ENCODE assay signal across 9 cellular contexts in the genomic region with DNA sequence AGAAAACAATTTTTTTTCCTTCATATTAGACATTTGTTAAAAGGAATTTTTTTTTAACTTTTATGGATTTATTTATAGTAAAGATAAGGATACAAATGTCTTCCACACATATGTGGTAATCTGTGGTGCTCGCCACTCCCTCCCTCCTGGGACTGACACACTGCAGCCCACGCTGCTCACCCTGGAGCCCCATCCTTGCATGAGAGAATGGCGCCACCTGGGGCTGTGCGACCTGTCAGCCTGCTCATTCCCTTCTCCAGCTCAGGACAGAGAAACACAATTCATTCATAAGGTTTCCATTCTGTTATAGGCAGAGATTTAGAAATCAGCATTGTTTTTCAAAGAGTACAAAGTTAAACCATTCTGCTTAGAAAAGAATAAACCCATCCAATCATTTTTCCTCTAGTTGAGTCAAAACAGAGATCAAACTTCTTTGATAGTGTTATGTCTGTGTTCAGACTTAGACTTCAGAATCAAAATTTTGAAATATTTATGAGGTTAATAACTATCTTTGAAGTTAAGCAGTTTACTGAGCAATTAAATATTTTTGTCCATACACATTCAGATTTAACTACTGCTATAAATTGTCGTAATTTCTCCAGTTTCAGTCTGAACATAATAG. TPM values are rescaled to one million over a fixed set of nuclear protein-coding genes. Genes with fewer than 3 reads are reported as not detected.
DNase-seq lines count a peak whose midpoint lies in the region; FAIRE-seq and TF ChIP-seq lines count a peak whose summit lies in the region.
"Had no signal": no experiment of that assay in that cellular context is flagged by ENCODE, and none has a peak within 500 bp of the region (broad histone marks: within the 10 kb centered on the region; RNA-seq: fewer than 3 reads in every experiment).

No MANE protein-coding gene starts in this region.

- H3K27ac ChIP-seq in KMS-11 (no peak overlapping the region), parathyroid adenoma (no peak overlapping the region), kidney (ENCODE audit: low read depth in 2 of 2, low read length in 2 of 2) (no peak overlapping the region)

- no peaks in the 10 kb centered on the region for H4K20me1 ChIP-seq in KMS-11 (ENCODE audit: insufficient read depth)

- DNase-seq in Daoy (ENCODE audit: low read depth) (peak; percentile 40), fibroblast of peridontal ligament (ENCODE audit: extremely low read depth) (peak; percentile 43), SKM-1 (lab: John Stamatoyannopoulos, UW; ENCODE audit: unreplicated experiment) (no peak), kidney (no peak), DMS79 (lab: John Stamatoyannopoulos, UW) (no peak)
- peak; percentile 5 to 18 for DNase-seq in activated CD4-positive, alpha-beta T cell treated with anti-CD3 and anti-CD28 coated beads for 4 hours

- intact Hi-C loops in kidney (cut with DNase I): no loop called here

- no peak for FAIRE-seq in kidney (lab: Jason Lieb, UNC)

- peaks cover 6% of the 10 kb centered on the region; the same call in 1 of the 2 replicates for H3K79me2 ChIP-seq in KMS-11 (ENCODE audit: insufficient read depth, low read depth)
- no peaks in the 10 kb centered on the region for H3K79me2 ChIP-seq in parathyroid adenoma

- peak; percentile 57 for TF ChIP-seq CTCF in KMS-11 (conservative IDR thresholded peaks at IDR 0.05; ENCODE audit: low read depth, low read length)
- peak; percentile 24 for TF ChIP-seq CTCF in parathyroid adenoma (IDR thresholded peaks at IDR 0.05)
- no peak for TF ChIP-seq CTCF in kidney (IDR thresholded peaks at IDR 0.05; ENCODE audit: borderline replicate concordance, extremely low read depth, insufficient read depth)

- H3K4me1 ChIP-seq in KMS-11 (ENCODE audit: low read depth, poor library complexity, severe bottlenecking) (peaks cover 54% of the 10 kb centered on the region), parathyroid adenoma (peaks cover 3% of the 10 kb centered on the region), kidney (ENCODE audit: control insufficient read depth in 1 of 2, insufficient read depth in 1 of 2, low read depth in 1 of 2, low read length in 2 of 2) (peaks cover 0 to 5% of the 10 kb centered on the region in 2 donors)

- H3K36me3 ChIP-seq in KMS-11 (ENCODE audit: insufficient read depth) (no peaks in the 10 kb centered on the region; the same call in 1 of the 2 replicates), parathyroid adenoma (ENCODE audit: control insufficient read depth, insufficient read depth, low read length) (no peaks in the 10 kb centered on the region), kidney (ENCODE audit: control insufficient read depth in 1 of 2, insufficient read depth in 2 of 2, low read length in 2 of 2) (peaks cover 8 to 22% of the 10 kb centered on the region in 2 donors)

- H3K4me2 ChIP-seq in KMS-11 (no peak overlapping the region), parathyroid adenoma (ENCODE audit: low read length) (no peak overlapping the region)

- H3K9ac ChIP-seq in KMS-11 (no peak overlapping the region), parathyroid adenoma (no peak overlapping the region), kidney (ENCODE audit: low read length in 2 of 2) (no peak overlapping the region)

- no peak overlapping the region for H2AFZ ChIP-seq in KMS-11 (ENCODE audit: low read depth)
- no peak overlapping the region for H2AFZ ChIP-seq in parathyroid adenoma

- H3K27me3 ChIP-seq in KMS-11 (ENCODE audit: insufficient read depth, low read depth) (no peaks in the 10 kb centered on the region), parathyroid adenoma (ENCODE audit: control insufficient read depth, insufficient read depth, low read length) (no peaks in the 10 kb centered on the region)

- H3K9me3 ChIP-seq in parathyroid adenoma (ENCODE audit: control insufficient read depth, low read length) (no peaks in the 10 kb centered on the region), kidney (ENCODE audit: control insufficient read depth in 1 of 2, low read length in 2 of 2) (no peaks in the 10 kb centered on the region)

- H3K4me3 ChIP-seq in KMS-11 (IDR thresholded peaks at IDR 0.05; ENCODE audit: insufficient read depth, low read depth, low read length) (no peak overlapping the region), parathyroid adenoma (ENCODE audit: low read depth, low read length) (no peak overlapping the region), kidney (ENCODE audit: low read length in 2 of 2) (no peak overlapping the region)
- H3K4me3 ChIP-seq: skin epidermis had no signal

RNA-seq across cellular contexts. Expression of a gene that starts 42.8 kb away (rescaled TPM):
- 66.2 and 122 TPM in 2 replicates for total RNA-seq in Daoy (2014; rRNA removed; shearing (Covaris generic))
- 185 TPM for total RNA-seq in kidney
- polyA plus RNA-seq in kidney (ENCODE audit: insufficient read depth, low read depth, low replicate concordance): 676 TPM

Comparison
In these comparisons a context has a peak if more than half of its experiments do, and no peak if none do; other contexts are left out.
1. DNase-seq: peak in Daoy (single experiment), activated CD4-positive, alpha-beta T cell treated with anti-CD3 and anti-CD28 coated beads for 4 hours (2 of 2) and fibroblast of peridontal ligament (single experiment); none in SKM-1 (single experiment), kidney (single experiment) and DMS79 (single experiment).